Comparison of ENCODE assay signal across 24 cellular contexts in genomic region chr11:132721526-132721925, GRCh38.
"Had no signal": no experiment of that assay in that cellular context is flagged by ENCODE, and none has a peak within 500 bp of the region (broad histone marks: within the 10 kb centered on the region; RNA-seq: fewer than 3 reads in every experiment).

No MANE protein-coding gene starts in this region.

- ATAC-seq: HepG2, Panc1, PC-3, SK-N-SH treated with all-trans-retinoic acid at 6 μM for 48 hours had no signal

- H3K27me3 ChIP-seq: MG63, SJCRH30 had no signal

- H3K4me1 ChIP-seq: SJCRH30 had no signal

- H3K36me3 ChIP-seq: MG63, SJCRH30 had no signal

- H3K9me3 ChIP-seq: MG63, SJCRH30 had no signal

- H3K4me3 ChIP-seq: MG63, SJCRH30 had no signal

- DNase-seq: IMR-90; Karpas-422; KG1; MG63; NCI-H1092 treated with DMSO at 0.1 percent for 48 hours; NCI-H1436; NCI-H187; NCI-H2029; NCI-H2081 treated with DMSO at 0.1 percent for 48 hours; NCI-H2171; NCI-H226; NCI-H446; NCI-H510A; NCI-H524 treated with DMSO at 0.1 percent for 48 hours; NCI-H69; NCI-H774; NK-92 treated with Interleukin-12 subunit alpha and Interleukin-12 subunit beta, amount 100 ng/mL, for 24 hours; PC-3; SHP77 treated with DMSO at 0.1 percent for 48 hours; SJCRH30 had no signal

- H3K27ac ChIP-seq: RWPE1, SJCRH30 had no signal
